1 cellular context compared by ENCODE assay signal in the genomic region with DNA sequence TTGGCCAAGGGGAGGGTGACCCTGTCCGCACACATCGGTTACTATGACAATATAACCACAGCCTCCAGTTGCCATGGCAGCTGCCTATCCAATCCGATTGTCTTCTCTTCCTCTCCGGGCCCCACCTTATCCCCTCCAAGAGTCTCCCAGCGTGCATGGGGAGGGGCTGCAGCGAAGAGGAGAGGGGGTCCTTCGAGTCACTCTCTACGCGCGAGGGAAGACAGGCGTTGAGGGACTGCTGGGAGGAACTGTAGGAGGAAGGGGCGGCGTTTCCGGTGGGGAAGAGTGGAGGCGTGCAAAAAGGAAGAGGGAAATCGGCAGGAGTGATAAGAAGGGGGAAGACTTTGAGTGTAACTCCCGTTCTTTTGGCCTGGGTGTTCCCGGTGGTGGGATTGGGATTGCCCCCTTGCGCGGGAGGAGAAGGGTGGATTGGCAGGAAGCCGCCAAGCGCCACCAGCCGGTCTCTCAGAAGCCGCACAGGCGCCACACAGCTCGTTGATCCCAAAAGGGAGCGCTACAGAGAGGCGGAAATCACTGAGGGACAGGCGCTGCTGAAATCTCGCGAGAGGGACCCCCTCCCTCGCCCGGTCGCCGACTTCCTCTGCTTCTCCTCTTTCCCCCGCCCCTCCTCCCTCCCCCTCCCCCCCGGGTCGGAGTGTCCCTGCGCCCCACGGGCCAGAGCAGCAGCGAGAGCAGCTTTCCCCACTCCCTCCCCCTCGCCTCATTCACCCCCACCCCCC.
A peak's percentile ranks its signal among the peaks of the same experiment; 100 is the strongest.
TF ChIP-seq lines count a peak whose summit lies in the region.

No MANE protein-coding gene starts in this region.

TF ChIP-seq in HepG2, 621 proteins besides CTCF, POLR2A, EP300 and RAD21 (continued from another document and continues in another):
- TF ChIP-seq, protein P1, sequence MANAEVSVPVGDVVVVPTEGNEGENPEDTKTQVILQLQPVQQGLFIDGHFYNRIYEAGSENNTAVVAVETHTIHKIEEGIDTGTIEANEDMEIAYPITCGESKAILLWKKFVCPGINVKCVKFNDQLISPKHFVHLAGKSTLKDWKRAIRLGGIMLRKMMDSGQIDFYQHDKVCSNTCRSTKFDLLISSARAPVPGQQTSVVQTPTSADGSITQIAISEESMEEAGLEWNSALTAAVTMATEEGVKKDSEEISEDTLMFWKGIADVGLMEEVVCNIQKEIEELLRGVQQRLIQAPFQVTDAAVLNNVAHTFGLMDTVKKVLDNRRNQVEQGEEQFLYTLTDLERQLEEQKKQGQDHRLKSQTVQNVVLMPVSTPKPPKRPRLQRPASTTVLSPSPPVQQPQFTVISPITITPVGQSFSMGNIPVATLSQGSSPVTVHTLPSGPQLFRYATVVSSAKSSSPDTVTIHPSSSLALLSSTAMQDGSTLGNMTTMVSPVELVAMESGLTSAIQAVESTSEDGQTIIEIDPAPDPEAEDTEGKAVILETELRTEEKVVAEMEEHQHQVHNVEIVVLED (CRISPR knock-in tag; IDR thresholded peaks at IDR 0.05; ENCODE audit: borderline replicate concordance): peak; percentile 40; the same call in 1 of the 2 replicates
- TF ChIP-seq, protein P2, sequence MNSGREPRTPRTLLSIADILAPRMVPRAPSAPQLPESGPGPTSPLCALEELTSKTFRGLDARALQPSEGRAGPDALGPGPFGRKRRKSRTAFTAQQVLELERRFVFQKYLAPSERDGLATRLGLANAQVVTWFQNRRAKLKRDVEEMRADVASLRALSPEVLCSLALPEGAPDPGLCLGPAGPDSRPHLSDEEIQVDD (CRISPR knock-in tag; IDR thresholded peaks at IDR 0.05; ENCODE audit: borderline replicate concordance): no peak
- TF ChIP-seq MED8 (CRISPR knock-in tag; IDR thresholded peaks at IDR 0.05; ENCODE audit: insufficient replicate concordance) (no peak), HHEX (CRISPR knock-in tag; IDR thresholded peaks at IDR 0.05) (peak; percentile 57; the same call in 1 of the 2 replicates), ZNF354B (CRISPR knock-in tag; IDR thresholded peaks at IDR 0.05) (no peak), ZBTB42 (CRISPR knock-in tag; IDR thresholded peaks at IDR 0.05) (no peak), MEF2D (CRISPR knock-in tag; IDR thresholded peaks at IDR 0.05) (peak; percentile 78), ZNF761 (CRISPR knock-in tag; conservative IDR thresholded peaks at IDR 0.05) (0 out of 2 replicates have a peak, but pooled peaks have one; percentile 20), ZNF773 (CRISPR knock-in tag; IDR thresholded peaks at IDR 0.05; ENCODE audit: borderline replicate concordance) (no peak), RORA (CRISPR knock-in tag; IDR thresholded peaks at IDR 0.05) (no peak), ZNF558 (CRISPR knock-in tag; IDR thresholded peaks at IDR 0.05; ENCODE audit: borderline replicate concordance) (no peak; the same call in 1 of the 2 replicates), SMAD9 (CRISPR knock-in tag; IDR thresholded peaks at IDR 0.05) (no peak), ZNF383 (CRISPR knock-in tag; IDR thresholded peaks at IDR 0.05; ENCODE audit: borderline replicate concordance) (no peak), SNRNP70 (IDR thresholded peaks at IDR 0.05; ENCODE audit: low read depth, low read length) (no peak), NCOA2 (CRISPR knock-in tag; IDR thresholded peaks at IDR 0.05) (no peak; the same call in 1 of the 2 replicates), ATRX (CRISPR knock-in tag; IDR thresholded peaks at IDR 0.05; ENCODE audit: borderline replicate concordance) (no peak), JARID2 (CRISPR knock-in tag; IDR thresholded peaks at IDR 0.05; ENCODE audit: insufficient replicate concordance) (no peak), SATB2 (CRISPR knock-in tag; IDR thresholded peaks at IDR 0.05) (peak; percentile 60; the same call in 1 of the 2 replicates), ZNF253 (CRISPR knock-in tag; IDR thresholded peaks at IDR 0.05; ENCODE audit: borderline replicate concordance) (no peak), AHR (CRISPR knock-in tag; IDR thresholded peaks at IDR 0.05) (peak; percentile 26; the same call in 1 of the 2 replicates), ZNF225 (CRISPR knock-in tag; IDR thresholded peaks at IDR 0.05) (no peak), ZBTB3 (CRISPR knock-in tag; IDR thresholded peaks at IDR 0.05; ENCODE audit: borderline replicate concordance, low read depth) (no peak), ZNF614 (CRISPR knock-in tag; IDR thresholded peaks at IDR 0.05; ENCODE audit: borderline replicate concordance) (peak; percentile 21; the same call in 1 of the 2 replicates), SP4 (CRISPR knock-in tag; IDR thresholded peaks at IDR 0.05) (peak; percentile 42; the same call in 1 of the 2 replicates), IKZF1 (IDR thresholded peaks at IDR 0.05) (no peak), ZNF562 (CRISPR knock-in tag; IDR thresholded peaks at IDR 0.05; ENCODE audit: borderline replicate concordance) (no peak), RELA (CRISPR knock-in tag; IDR thresholded peaks at IDR 0.05) (0 out of 2 replicates have a peak, but pooled peaks have one; percentile 27), GPN1 (CRISPR knock-in tag; IDR thresholded peaks at IDR 0.05; ENCODE audit: borderline replicate concordance) (no peak), MED1 (CRISPR knock-in tag; IDR thresholded peaks at IDR 0.05) (peak; percentile 78), ZNF124 (CRISPR knock-in tag; IDR thresholded peaks at IDR 0.05) (0 out of 2 replicates have a peak, but pooled peaks have one; percentile 28)
- TF ChIP-seq, protein P3, sequence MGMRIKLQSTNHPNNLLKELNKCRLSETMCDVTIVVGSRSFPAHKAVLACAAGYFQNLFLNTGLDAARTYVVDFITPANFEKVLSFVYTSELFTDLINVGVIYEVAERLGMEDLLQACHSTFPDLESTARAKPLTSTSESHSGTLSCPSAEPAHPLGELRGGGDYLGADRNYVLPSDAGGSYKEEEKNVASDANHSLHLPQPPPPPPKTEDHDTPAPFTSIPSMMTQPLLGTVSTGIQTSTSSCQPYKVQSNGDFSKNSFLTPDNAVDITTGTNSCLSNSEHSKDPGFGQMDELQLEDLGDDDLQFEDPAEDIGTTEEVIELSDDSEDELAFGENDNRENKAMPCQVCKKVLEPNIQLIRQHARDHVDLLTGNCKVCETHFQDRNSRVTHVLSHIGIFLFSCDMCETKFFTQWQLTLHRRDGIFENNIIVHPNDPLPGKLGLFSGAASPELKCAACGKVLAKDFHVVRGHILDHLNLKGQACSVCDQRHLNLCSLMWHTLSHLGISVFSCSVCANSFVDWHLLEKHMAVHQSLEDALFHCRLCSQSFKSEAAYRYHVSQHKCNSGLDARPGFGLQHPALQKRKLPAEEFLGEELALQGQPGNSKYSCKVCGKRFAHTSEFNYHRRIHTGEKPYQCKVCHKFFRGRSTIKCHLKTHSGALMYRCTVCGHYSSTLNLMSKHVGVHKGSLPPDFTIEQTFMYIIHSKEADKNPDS (CRISPR knock-in tag; IDR thresholded peaks at IDR 0.05): no peak
- TF ChIP-seq, protein P4, sequence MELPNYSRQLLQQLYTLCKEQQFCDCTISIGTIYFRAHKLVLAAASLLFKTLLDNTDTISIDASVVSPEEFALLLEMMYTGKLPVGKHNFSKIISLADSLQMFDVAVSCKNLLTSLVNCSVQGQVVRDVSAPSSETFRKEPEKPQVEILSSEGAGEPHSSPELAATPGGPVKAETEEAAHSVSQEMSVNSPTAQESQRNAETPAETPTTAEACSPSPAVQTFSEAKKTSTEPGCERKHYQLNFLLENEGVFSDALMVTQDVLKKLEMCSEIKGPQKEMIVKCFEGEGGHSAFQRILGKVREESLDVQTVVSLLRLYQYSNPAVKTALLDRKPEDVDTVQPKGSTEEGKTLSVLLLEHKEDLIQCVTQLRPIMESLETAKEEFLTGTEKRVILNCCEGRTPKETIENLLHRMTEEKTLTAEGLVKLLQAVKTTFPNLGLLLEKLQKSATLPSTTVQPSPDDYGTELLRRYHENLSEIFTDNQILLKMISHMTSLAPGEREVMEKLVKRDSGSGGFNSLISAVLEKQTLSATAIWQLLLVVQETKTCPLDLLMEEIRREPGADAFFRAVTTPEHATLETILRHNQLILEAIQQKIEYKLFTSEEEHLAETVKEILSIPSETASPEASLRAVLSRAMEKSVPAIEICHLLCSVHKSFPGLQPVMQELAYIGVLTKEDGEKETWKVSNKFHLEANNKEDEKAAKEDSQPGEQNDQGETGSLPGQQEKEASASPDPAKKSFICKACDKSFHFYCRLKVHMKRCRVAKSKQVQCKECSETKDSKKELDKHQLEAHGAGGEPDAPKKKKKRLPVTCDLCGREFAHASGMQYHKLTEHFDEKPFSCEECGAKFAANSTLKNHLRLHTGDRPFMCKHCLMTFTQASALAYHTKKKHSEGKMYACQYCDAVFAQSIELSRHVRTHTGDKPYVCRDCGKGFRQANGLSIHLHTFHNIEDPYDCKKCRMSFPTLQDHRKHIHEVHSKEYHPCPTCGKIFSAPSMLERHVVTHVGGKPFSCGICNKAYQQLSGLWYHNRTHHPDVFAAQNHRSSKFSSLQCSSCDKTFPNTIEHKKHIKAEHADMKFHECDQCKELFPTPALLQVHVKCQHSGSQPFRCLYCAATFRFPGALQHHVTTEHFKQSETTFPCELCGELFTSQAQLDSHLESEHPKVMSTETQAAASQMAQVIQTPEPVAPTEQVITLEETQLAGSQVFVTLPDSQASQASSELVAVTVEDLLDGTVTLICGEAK (IDR thresholded peaks at IDR 0.05): peak; percentile 97
- TF ChIP-seq, protein P4 (CRISPR knock-in tag; IDR thresholded peaks at IDR 0.05): peak; percentile 57; the same call in 1 of the 2 replicates
- TF ChIP-seq, protein P5, sequence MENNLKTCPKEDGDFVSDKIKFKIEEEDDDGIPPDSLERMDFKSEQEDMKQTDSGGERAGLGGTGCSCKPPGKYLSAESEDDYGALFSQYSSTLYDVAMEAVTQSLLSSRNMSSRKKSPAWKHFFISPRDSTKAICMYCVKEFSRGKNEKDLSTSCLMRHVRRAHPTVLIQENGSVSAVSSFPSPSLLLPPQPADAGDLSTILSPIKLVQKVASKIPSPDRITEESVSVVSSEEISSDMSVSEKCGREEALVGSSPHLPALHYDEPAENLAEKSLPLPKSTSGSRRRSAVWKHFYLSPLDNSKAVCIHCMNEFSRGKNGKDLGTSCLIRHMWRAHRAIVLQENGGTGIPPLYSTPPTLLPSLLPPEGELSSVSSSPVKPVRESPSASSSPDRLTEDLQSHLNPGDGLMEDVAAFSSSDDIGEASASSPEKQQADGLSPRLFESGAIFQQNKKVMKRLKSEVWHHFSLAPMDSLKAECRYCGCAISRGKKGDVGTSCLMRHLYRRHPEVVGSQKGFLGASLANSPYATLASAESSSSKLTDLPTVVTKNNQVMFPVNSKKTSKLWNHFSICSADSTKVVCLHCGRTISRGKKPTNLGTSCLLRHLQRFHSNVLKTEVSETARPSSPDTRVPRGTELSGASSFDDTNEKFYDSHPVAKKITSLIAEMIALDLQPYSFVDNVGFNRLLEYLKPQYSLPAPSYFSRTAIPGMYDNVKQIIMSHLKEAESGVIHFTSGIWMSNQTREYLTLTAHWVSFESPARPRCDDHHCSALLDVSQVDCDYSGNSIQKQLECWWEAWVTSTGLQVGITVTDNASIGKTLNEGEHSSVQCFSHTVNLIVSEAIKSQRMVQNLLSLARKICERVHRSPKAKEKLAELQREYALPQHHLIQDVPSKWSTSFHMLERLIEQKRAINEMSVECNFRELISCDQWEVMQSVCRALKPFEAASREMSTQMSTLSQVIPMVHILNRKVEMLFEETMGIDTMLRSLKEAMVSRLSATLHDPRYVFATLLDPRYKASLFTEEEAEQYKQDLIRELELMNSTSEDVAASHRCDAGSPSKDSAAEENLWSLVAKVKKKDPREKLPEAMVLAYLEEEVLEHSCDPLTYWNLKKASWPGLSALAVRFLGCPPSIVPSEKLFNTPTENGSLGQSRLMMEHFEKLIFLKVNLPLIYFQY (CRISPR knock-in tag; IDR thresholded peaks at IDR 0.05; ENCODE audit: borderline replicate concordance): peak; percentile 57; the same call in 1 of the 2 replicates
- TF ChIP-seq, protein P6, sequence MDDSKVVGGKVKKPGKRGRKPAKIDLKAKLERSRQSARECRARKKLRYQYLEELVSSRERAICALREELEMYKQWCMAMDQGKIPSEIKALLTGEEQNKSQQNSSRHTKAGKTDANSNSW (CRISPR knock-in tag; IDR thresholded peaks at IDR 0.05; ENCODE audit: borderline replicate concordance): no peak
- TF ChIP-seq, protein P7, sequence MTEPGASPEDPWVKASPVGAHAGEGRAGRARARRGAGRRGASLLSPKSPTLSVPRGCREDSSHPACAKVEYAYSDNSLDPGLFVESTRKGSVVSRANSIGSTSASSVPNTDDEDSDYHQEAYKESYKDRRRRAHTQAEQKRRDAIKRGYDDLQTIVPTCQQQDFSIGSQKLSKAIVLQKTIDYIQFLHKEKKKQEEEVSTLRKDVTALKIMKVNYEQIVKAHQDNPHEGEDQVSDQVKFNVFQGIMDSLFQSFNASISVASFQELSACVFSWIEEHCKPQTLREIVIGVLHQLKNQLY (CRISPR knock-in tag; IDR thresholded peaks at IDR 0.05): no peak
- TF ChIP-seq, protein P8, sequence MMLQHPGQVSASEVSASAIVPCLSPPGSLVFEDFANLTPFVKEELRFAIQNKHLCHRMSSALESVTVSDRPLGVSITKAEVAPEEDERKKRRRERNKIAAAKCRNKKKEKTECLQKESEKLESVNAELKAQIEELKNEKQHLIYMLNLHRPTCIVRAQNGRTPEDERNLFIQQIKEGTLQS (CRISPR knock-in tag; IDR thresholded peaks at IDR 0.05): 0 out of 2 replicates have a peak, but pooled peaks have one; percentile 24
- TF ChIP-seq, protein P9, sequence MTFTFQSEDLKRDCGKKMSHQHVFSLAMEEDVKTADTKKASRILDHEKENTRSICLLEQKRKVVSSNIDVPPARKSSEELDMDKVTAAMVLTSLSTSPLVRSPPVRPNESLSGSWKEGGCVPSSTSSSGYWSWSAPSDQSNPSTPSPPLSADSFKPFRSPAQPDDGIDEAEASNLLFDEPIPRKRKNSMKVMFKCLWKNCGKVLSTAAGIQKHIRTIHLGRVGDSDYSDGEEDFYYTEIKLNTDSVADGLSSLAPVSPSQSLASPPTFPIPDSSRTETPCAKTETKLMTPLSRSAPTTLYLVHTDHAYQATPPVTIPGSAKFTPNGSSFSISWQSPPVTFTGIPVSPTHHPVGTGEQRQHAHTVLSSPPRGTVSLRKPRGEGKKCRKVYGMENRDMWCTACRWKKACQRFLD (CRISPR knock-in tag; IDR thresholded peaks at IDR 0.05; ENCODE audit: borderline replicate concordance): no peak
